ENCODE assay signal across 10 cellular contexts in genomic region chr1:12174789-12175455, GRCh38. TPM values are rescaled to one million over a fixed set of nuclear protein-coding genes. Genes with fewer than 3 reads are reported as not detected.
A peak's percentile ranks its signal among the peaks of the same experiment; 100 is the strongest.
DNase-seq lines count a peak whose midpoint lies in the region; ATAC-seq, FAIRE-seq and TF ChIP-seq lines count a peak whose summit lies in the region.
"Had no signal": no experiment of that assay in that cellular context is flagged by ENCODE, and none has a peak within 500 bp of the region (broad histone marks: within the 10 kb centered on the region; RNA-seq: fewer than 3 reads in every experiment).

No MANE protein-coding gene starts in this region.

- RAD21 ChIA-PET in GM12878 (lab: Charles Lee; ENCODE audit: unreplicated experiment), result interaction anchor here (1.2 to 2.4 kb wide), 3 partner anchors 23 to 50 kb away, joined by 3 to 8 read pairs (median 4); no protein-coding TSS in a partner anchor

- H3K36me3 ChIP-seq in NT2/D1 (ENCODE audit: insufficient read depth, insufficient read length, low read length) (no peaks in the 10 kb centered on the region), GM12878 (ENCODE audit: control insufficient read depth in 2 of 2, insufficient read depth in 2 of 2, low read length in 1 of 2) (peaks cover 5 to 10% of the 10 kb centered on the region in 2 experiments)

- intact Hi-C loops in GM12878 (cut with micrococcal nuclease; ENCODE audit: unreplicated experiment), result loop anchor here (5.0 kb wide), 1 partner anchor 38 kb away; no protein-coding TSS in a partner anchor

- TF ChIP-seq EP300 in GM12878 (IDR thresholded peaks at IDR 0.05; ENCODE audit: borderline replicate concordance in 1 of 2, control insufficient read depth in 1 of 2, low read depth in 2 of 2, low read length in 2 of 2), result no peak

- H3K9me3 ChIP-seq in NT2/D1 (ENCODE audit: insufficient read depth, low read length), result no peaks in the 10 kb centered on the region
- H3K9me3 ChIP-seq in GM12878 (replicated peaks; ENCODE audit: control insufficient read depth, insufficient read depth, low read length), result no peaks in the 10 kb centered on the region

- 94% methylated on average over 16 of the region's 16 CpGs for WGBS in GM12878 (ENCODE audit: insufficient coverage, insufficient replicate concordance, low lambda C conversion rate, missing lambda C conversion rate)

- peaks cover 4% of the 10 kb centered on the region for H3K9me3 Mint-ChIP-seq in stimulated activated memory B cell treated with anti-CD40 and anti-IgM and Interleukin-4, amounts not matched to agents 10 μg/mL and 1 μg/mL and 100 μg/mL, for 72 hours

- H3K4me1 Mint-ChIP-seq in stimulated activated memory B cell treated with anti-CD40 and anti-IgM and Interleukin-4, amounts not matched to agents 10 μg/mL and 1 μg/mL and 100 μg/mL, for 72 hours, result peaks cover 98% of the 10 kb centered on the region

- no peak for TF ChIP-seq POLR2A in GM12878 (IDR thresholded peaks at IDR 0.05; ENCODE audit: low read depth, low read length)

- DNase-seq in NT2/D1 (ENCODE audit: low read depth, low spot score), result no peak
- DNase-seq in GM12878 (ENCODE audit: low read depth, low spot score), result no peak
- peak; percentile 74 for DNase-seq in left lobe of liver (ENCODE audit: low spot score)
- DNase-seq in NCI-H1694 treated with DMSO at 0.1 percent for 48 hours (lab: John Stamatoyannopoulos, UW), result no peak
- DNase-seq: GDM1, NCI-H446 treated with DMSO at 0.1 percent for 48 hours had no signal

- peak overlapping the region; percentile 74 for H3K27ac Mint-ChIP-seq in stimulated activated memory B cell treated with anti-CD40 and anti-IgM and Interleukin-4, amounts not matched to agents 10 μg/mL and 1 μg/mL and 100 μg/mL, for 72 hours

- H3K27me3 Mint-ChIP-seq in stimulated activated memory B cell treated with anti-CD40 and anti-IgM and Interleukin-4, amounts not matched to agents 10 μg/mL and 1 μg/mL and 100 μg/mL, for 72 hours, result no peaks in the 10 kb centered on the region

- no TSS peak for BruUV-seq in GM12878 (replicated peaks; lab: Mats Ljungman, UMichigan)

- in situ Hi-C loops in GM12878 (cut with MboI), result loop anchor here (25.0 kb wide), 1 partner anchor 1562 kb away; no protein-coding TSS in a partner anchor

- no peak overlapping the region for H3K4me3 Mint-ChIP-seq in stimulated activated memory B cell treated with anti-CD40 and anti-IgM and Interleukin-4, amounts not matched to agents 10 μg/mL and 1 μg/mL and 100 μg/mL, for 72 hours

- no peak overlapping the region for H2AFZ ChIP-seq in GM12878 (ENCODE audit: control insufficient read depth, low read depth, low read length)

- H3K27ac ChIP-seq in GM12878 (ENCODE audit: control insufficient read depth, insufficient read depth), result 0 out of 2 replicates have a peak overlapping the region, but pooled peaks have one; percentile 19
- H3K27ac ChIP-seq: VCaP had no signal

- H3K4me3 ChIP-seq in NT2/D1 (ENCODE audit: insufficient read length, low read depth) (no peak overlapping the region), GM12878 (no peak overlapping the region; the same call in 1 of the 2 replicates)

- peaks cover 59% of the 10 kb centered on the region for H3K36me3 Mint-ChIP-seq in stimulated activated memory B cell treated with anti-CD40 and anti-IgM and Interleukin-4, amounts not matched to agents 10 μg/mL and 1 μg/mL and 100 μg/mL, for 72 hours

- H4K20me1 ChIP-seq in GM12878 (ENCODE audit: control insufficient read depth, insufficient read depth), result peaks cover 6% of the 10 kb centered on the region; the same call in 1 of the 2 replicates

- FAIRE-seq in GM12878 (lab: Jason Lieb, UNC), result no peak

- H3K9ac ChIP-seq in NT2/D1 (ENCODE audit: insufficient read length, low read depth), result peak overlapping the region; percentile 21
- H3K9ac ChIP-seq in GM12878 (ENCODE audit: control insufficient read depth, insufficient read depth, low read length), result no peak overlapping the region

- peak overlapping the region; percentile 44; the same call in 1 of the 2 replicates for H3K4me2 ChIP-seq in GM12878 (ENCODE audit: control insufficient read depth, insufficient read depth)

- no peak for TF ChIP-seq RAD21 in GM12878 (IDR thresholded peaks at IDR 0.05; ENCODE audit: insufficient read depth, low read depth, low read length)

- TF ChIP-seq CTCF in GM12878 (IDR thresholded peaks at IDR 0.05 in 2 of 3, conservative IDR thresholded peaks at IDR 0.05 in 1 of 3; ENCODE audit: control insufficient read depth in 2 of 3, extremely low read depth in 1 of 3, insufficient read depth in 1 of 3, low read depth in 3 of 3, low read length in 3 of 3), result no peak

- POLR2A ChIA-PET in GM12878 (lab: Charles Lee), result interaction anchor here (0.7 to 2.7 kb wide), 2 partner anchors 8 to 84 kb away, joined by 3 to 8 read pairs; no protein-coding TSS in a partner anchor

- SMC1A ChIA-PET in GM12878 (lab: Charles Lee; ENCODE audit: uncharacterized antibody, unreplicated experiment), result interaction anchor here (1.0 to 20.8 kb wide), 4 partner anchors 15 to 38 kb away, joined by 3 to 347 read pairs (median 3); no protein-coding TSS in a partner anchor

- no peaks in the 10 kb centered on the region for H3K27me3 ChIP-seq in NT2/D1 (ENCODE audit: insufficient read depth, insufficient read length)
- H3K27me3 ChIP-seq in GM12878 (replicated peaks in 1 of 2; ENCODE audit: control insufficient read depth in 2 of 2, insufficient read depth in 2 of 2, low read length in 1 of 2), result no peaks in the 10 kb centered on the region

- H3K79me2 ChIP-seq in GM12878 (ENCODE audit: control insufficient read depth, insufficient read depth, low read length), result peaks cover 79% of the 10 kb centered on the region

- ATAC-seq in GM12878 (no peak), left lobe of liver (peak; percentile 1), GM19023 (IDR thresholded peaks at IDR 0.05; ENCODE audit: unreplicated experiment) (no peak), HG03378 (IDR thresholded peaks at IDR 0.05; ENCODE audit: unreplicated experiment) (no peak)
- no peak for ATAC-seq in stimulated activated memory B cell treated with anti-CD40 and anti-IgM and Interleukin-4, amounts not matched to agents 10 μg/mL and 1 μg/mL and 100 μg/mL, for 72 hours

- H3K4me1 ChIP-seq in NT2/D1 (ENCODE audit: insufficient read depth, insufficient read length) (peaks cover 29% of the 10 kb centered on the region), GM12878 (ENCODE audit: control insufficient read depth, insufficient read depth, low read length) (peaks cover 59% of the 10 kb centered on the region)

- CTCF ChIA-PET in GM12878 (lab: Yijun Ruan, JAX), result interaction anchor here (1.1 to 2.6 kb wide), 4 partner anchors 9 to 50 kb away, joined by 3 to 11 read pairs (median 3); no protein-coding TSS in a partner anchor

TF ChIP-seq in GM12878, 131 proteins besides CTCF, POLR2A, EP300 and RAD21 (continues in another document):
- no peak for TF ChIP-seq TCF12 (IDR thresholded peaks at IDR 0.05; ENCODE audit: low read depth, low read length)

RNA-seq across cellular contexts. Expression of gene TNFRSF1B, which starts 8.1 kb away (rescaled TPM):
- total RNA-seq in GM12878 (2013; cell fraction: nucleolus; rRNA removed), result 88.1 and 95.5 TPM in 2 replicates
- total RNA-seq in GM12878 (2014; rRNA removed) (33.0 and 39.9 TPM in 2 replicates), GM12878 (2014; rRNA removed; fragmentation: Illumina TruSeq; extraction: Trizol) (22.4 and 24.4 TPM in 2 replicates), GM12878 (2021) (78.8 and 87.2 TPM in 2 replicates), left lobe of liver (16.8 TPM)
- polyA plus RNA-seq in GM12878 (2011; ENCODE audit: low read depth), result 22.2 TPM
- polyA plus RNA-seq in GM12878 (2011; rRNA removed) (35.0 and 66.4 TPM in 2 replicates), GM12878 (2014; fragmentation: Illumina TruSeq; extraction: Trizol) (15.0 and 32.4 TPM in 2 replicates), GM12878 (2014; fragmentation: Nextera tagmentation; extraction: Ambion mirVana) (10 to 100 TPM; 10.1 to 11.6 TPM), GM12878 (2014; rRNA removed) (47.3 and 53.1 TPM in 2 replicates), GM12878 (2016; fragmentation: Nextera tagmentation; extraction: Ambion mirVana) (10 to 100 TPM; 34.8 to 47.5 TPM)
- polyA plus RNA-seq in GM12878 (2011; cell fraction: cytosol; rRNA removed), result 84.0 and 115 TPM in 2 replicates
- 23.9 and 33.3 TPM in 2 replicates for polyA plus RNA-seq in GM12878 (2011; cell fraction: nucleus; rRNA removed)
- 50.4 and 50.7 TPM in 2 replicates for polyA plus RNA-seq in GM12878 (2012)
- 44.6 and 88.0 TPM in 2 replicates for polyA minus RNA-seq in GM12878 (2011; rRNA and poly(A)+ RNA removed)
- polyA minus RNA-seq in GM12878 (2011; cell fraction: cytosol; rRNA and poly(A)+ RNA removed), result 32.2 and 47.0 TPM in 2 replicates
- 11.2 and 26.9 TPM in 2 replicates for polyA minus RNA-seq in GM12878 (2011; cell fraction: nucleus; rRNA and poly(A)+ RNA removed)

RNA-seq across cellular contexts. Expression of gene VPS13D, which starts 54.9 kb away (rescaled TPM):
- total RNA-seq in GM12878 (2013; cell fraction: nucleolus; rRNA removed), result 112 and 115 TPM in 2 replicates
- total RNA-seq in GM12878 (2014; rRNA removed) (9.3 and 10.4 TPM in 2 replicates), GM12878 (2014; rRNA removed; fragmentation: Illumina TruSeq; extraction: Trizol) (12.2 and 12.9 TPM in 2 replicates), GM12878 (2021) (14.5 and 16.9 TPM in 2 replicates), left lobe of liver (31.1 TPM)
- polyA plus RNA-seq in GM12878 (2011; ENCODE audit: low read depth), result 7.0 TPM
- polyA plus RNA-seq in GM12878 (2011; rRNA removed) (8.9 and 12.2 TPM in 2 replicates), GM12878 (2014; fragmentation: Illumina TruSeq; extraction: Trizol) (10.0 TPM in 2 replicates), GM12878 (2014; fragmentation: Nextera tagmentation; extraction: Ambion mirVana) (1 to 10 TPM; 1.4 to 1.7 TPM), GM12878 (2014; rRNA removed) (7.7 and 11.8 TPM in 2 replicates), GM12878 (2016; fragmentation: Nextera tagmentation; extraction: Ambion mirVana) (1 to 10 TPM; 4.4 to 4.9 TPM)
- 10.3 and 11.2 TPM in 2 replicates for polyA plus RNA-seq in GM12878 (2011; cell fraction: cytosol; rRNA removed)
- polyA plus RNA-seq in GM12878 (2011; cell fraction: nucleus; rRNA removed), result 19.0 and 22.1 TPM in 2 replicates
- 5.5 and 8.2 TPM in 2 replicates for polyA plus RNA-seq in GM12878 (2012)
- polyA minus RNA-seq in GM12878 (2011; rRNA and poly(A)+ RNA removed), result 43.6 and 46.2 TPM in 2 replicates
- polyA minus RNA-seq in GM12878 (2011; cell fraction: cytosol; rRNA and poly(A)+ RNA removed), result 9.2 and 10.8 TPM in 2 replicates
- 50.2 and 76.0 TPM in 2 replicates for polyA minus RNA-seq in GM12878 (2011; cell fraction: nucleus; rRNA and poly(A)+ RNA removed)
